8 cellular contexts compared by ENCODE assay signal in genomic region chr2:15577071-15577706, GRCh38. TPM values are rescaled to one million over a fixed set of nuclear protein-coding genes. Genes with fewer than 3 reads are reported as not detected.
A peak's percentile ranks its signal among the peaks of the same experiment; 100 is the strongest.
DNase-seq lines count a peak whose midpoint lies in the region; ATAC-seq lines count a peak whose summit lies in the region.

No MANE protein-coding gene starts in this region.

- POLR2A ChIA-PET in activated CD4-positive, alpha-beta memory T cell treated with anti-CD3 and anti-CD28 coated beads for 36 hours (lab: Charles Lee): interaction anchor here (1.1 kb wide), 1 partner anchor 16 kb away, joined by 3 read pairs; the partner anchor contains the start of gene NBAS

- H3K27me3 Mint-ChIP-seq in activated CD4-positive, alpha-beta memory T cell treated with anti-CD3 and anti-CD28 coated beads for 36 hours: peaks cover 2% of the 10 kb centered on the region
- peaks cover 0 to 8% of the 10 kb centered on the region in 2 donors for H3K27me3 Mint-ChIP-seq in effector memory CD8-positive, alpha-beta T cell

- H3K9me3 Mint-ChIP-seq in activated CD4-positive, alpha-beta memory T cell treated with anti-CD3 and anti-CD28 coated beads for 36 hours: no peaks in the 10 kb centered on the region
- no peaks in the 10 kb centered on the region for H3K9me3 Mint-ChIP-seq in effector memory CD8-positive, alpha-beta T cell

- H3K36me3 Mint-ChIP-seq in activated CD4-positive, alpha-beta memory T cell treated with anti-CD3 and anti-CD28 coated beads for 36 hours: no peaks in the 10 kb centered on the region
- no peaks in the 10 kb centered on the region for H3K36me3 Mint-ChIP-seq in effector memory CD8-positive, alpha-beta T cell (ENCODE audit: insufficient read depth)

- H3K4me1 Mint-ChIP-seq in activated CD4-positive, alpha-beta memory T cell treated with anti-CD3 and anti-CD28 coated beads for 36 hours (ENCODE audit: low read depth): no peaks in the 10 kb centered on the region
- H3K4me1 Mint-ChIP-seq in effector memory CD8-positive, alpha-beta T cell (ENCODE audit: low read depth in 2 of 2): no peaks in the 10 kb centered on the region

- no peak overlapping the region for H3K4me3 Mint-ChIP-seq in activated CD4-positive, alpha-beta memory T cell treated with anti-CD3 and anti-CD28 coated beads for 36 hours
- H3K4me3 Mint-ChIP-seq in effector memory CD8-positive, alpha-beta T cell: no peak overlapping the region

- DNase-seq in D341Med (ENCODE audit: low spot score) (peak; percentile 72), NCI-H82 (lab: John Stamatoyannopoulos, UW) (peak; percentile 95), midbrain (lab: John Stamatoyannopoulos, UW) (peak; percentile 79)
- peak; percentile 92 for DNase-seq in activated CD4-positive, alpha-beta memory T cell treated with anti-CD3 and anti-CD28 coated beads for 36 hours
- DNase-seq in effector memory CD8-positive, alpha-beta T cell: peak; percentile 82 to 88 (median 88)
- DNase-seq in stimulated activated CD8-positive, alpha-beta memory T cell treated with anti-CD3 and anti-CD28 coated beads, Interleukin-7, amount 100 ng/mL, for 1 hour (ENCODE audit: low read depth in 2 of 2): peak; percentile 71 to 90

- intact Hi-C loops in activated CD4-positive, alpha-beta memory T cell treated with anti-CD3 and anti-CD28 coated beads for 36 hours (cut with micrococcal nuclease): loop anchor here (2.0 kb wide), 1 partner anchor 674 kb away; no protein-coding TSS in a partner anchor

- no peak overlapping the region for H3K27ac Mint-ChIP-seq in activated CD4-positive, alpha-beta memory T cell treated with anti-CD3 and anti-CD28 coated beads for 36 hours
- no peak overlapping the region for H3K27ac Mint-ChIP-seq in effector memory CD8-positive, alpha-beta T cell

- ATAC-seq in GM21367 (IDR thresholded peaks at IDR 0.05; ENCODE audit: unreplicated experiment) (peak; percentile 93), HG03575 (IDR thresholded peaks at IDR 0.05; ENCODE audit: extremely low read depth, insufficient number of reproducible peaks, low FRiP score, unreplicated experiment) (peak; percentile 81)
- peak; percentile 100 for ATAC-seq in effector memory CD8-positive, alpha-beta T cell (replicated peaks)

- CTCF ChIA-PET in activated CD4-positive, alpha-beta memory T cell treated with anti-CD3 and anti-CD28 coated beads for 36 hours (lab: Charles Lee): interaction anchor here (0.6 to 3.4 kb wide), 39 partner anchors 9 to 676 kb away, joined by 3 to 73 read pairs (median 4); partner anchors contain the start of genes DDX1 and NBAS

RNA-seq across cellular contexts. Expression of gene DDX1, which starts 14.5 kb away (rescaled TPM):
- 10 to 100 TPM; 79.7 to 81.1 TPM for total RNA-seq in activated CD4-positive, alpha-beta memory T cell treated with anti-CD3 and anti-CD28 coated beads for 36 hours

RNA-seq across cellular contexts. Expression of gene NBAS, which starts 16.1 kb away (rescaled TPM):
- 10 to 100 TPM; 40.1 to 44.0 TPM for total RNA-seq in activated CD4-positive, alpha-beta memory T cell treated with anti-CD3 and anti-CD28 coated beads for 36 hours

Comparison
In these comparisons a context has a peak if more than half of its experiments do, and no peak if none do; other contexts are left out.
1. Peak in every context shown above with its lines: DNase-seq and ATAC-seq.